Comparison of ENCODE assay signal across 8 cellular contexts in genomic region chr9:134698587-134699342, GRCh38. TPM values are rescaled to one million over a fixed set of nuclear protein-coding genes. Genes with fewer than 3 reads are reported as not detected.
DNase-seq lines count a peak whose midpoint lies in the region; ATAC-seq and TF ChIP-seq lines count a peak whose summit lies in the region.

No MANE protein-coding gene starts in this region.

- H3K4me1 Mint-ChIP-seq in osteocyte (ENCODE audit: unreplicated experiment), result peaks cover 33% of the 10 kb centered on the region

- peaks cover 33% of the 10 kb centered on the region for H3K36me3 Mint-ChIP-seq in osteocyte (ENCODE audit: unreplicated experiment)

- H3K9me3 Mint-ChIP-seq in osteocyte (ENCODE audit: unreplicated experiment), result no peaks in the 10 kb centered on the region

- H3K27ac Mint-ChIP-seq in osteocyte (ENCODE audit: unreplicated experiment), result no peak overlapping the region

- DNase-seq in AG09319 (ENCODE audit: extremely low read depth, low read depth) (no peak), GM19238 (ENCODE audit: insufficient read length, low spot score) (peak; percentile 82), NCI-H82 treated with DMSO at 0.1 percent for 48 hours (lab: John Stamatoyannopoulos, UW; ENCODE audit: unreplicated experiment) (peak; percentile 42), globus pallidus (ENCODE audit: low spot score) (peak; percentile 24), osteocyte (ENCODE audit: extremely low spot score, unreplicated experiment) (no peak)
- DNase-seq in activated T-cell treated with anti-CD3 and anti-CD28 coated beads, Interleukin-2, amount 50 U/mL, for 48 hours, result peak; percentile 65 to 77

- no peak for ATAC-seq in HG02970 (IDR thresholded peaks at IDR 0.05; ENCODE audit: low FRiP score, unreplicated experiment)
- no peak for ATAC-seq in HG03521 (IDR thresholded peaks at IDR 0.05; ENCODE audit: unreplicated experiment)

- TF ChIP-seq CTCF in AG09319 (IDR thresholded peaks at IDR 0.05; ENCODE audit: low read depth, low read length) (peak; percentile 76), osteocyte (IDR thresholded peaks at IDR 0.05) (peak; percentile 78)

- no peak overlapping the region for H3K4me3 Mint-ChIP-seq in osteocyte (ENCODE audit: unreplicated experiment)

- no peaks in the 10 kb centered on the region for H3K27me3 Mint-ChIP-seq in osteocyte (ENCODE audit: unreplicated experiment)

RNA-seq across cellular contexts. Expression of gene COL5A1, which starts 57.2 kb away (rescaled TPM):
- 1,552 and 1,672 TPM in 2 replicates for total RNA-seq in osteocyte

Comparison
In these comparisons a context has a peak if more than half of its experiments do, and no peak if none do; other contexts are left out.
1. DNase-seq: peak in GM19238 (single experiment), NCI-H82 treated with DMSO at 0.1 percent for 48 hours (single experiment), activated T-cell treated with anti-CD3 and anti-CD28 coated beads, Interleukin-2, amount 50 U/mL, for 48 hours (2 of 2) and globus pallidus (single experiment); none in AG09319 (single experiment) and osteocyte (single experiment).